ENCODE assay signal across 3 cellular contexts in genomic region chr6:158038291-158039177, GRCh38.
TF ChIP-seq lines count a peak whose summit lies in the region.

No MANE protein-coding gene starts in this region.

TF ChIP-seq in SK-N-SH, 30 proteins besides CTCF, POLR2A, EP300 and RAD21 (continues in another document):
- TF ChIP-seq NFIC (IDR thresholded peaks at IDR 0.05; ENCODE audit: borderline replicate concordance) (no peak), GATA2 (CRISPR knock-in tag; IDR thresholded peaks at IDR 0.05) (no peak), USF1 (IDR thresholded peaks at IDR 0.05; ENCODE audit: borderline replicate concordance, low read depth) (no peak), SIN3A (IDR thresholded peaks at IDR 0.05; ENCODE audit: borderline replicate concordance, low read depth, low read length) (no peak), SMC3 (IDR thresholded peaks at IDR 0.05; ENCODE audit: low read depth, low read length) (no peak), NRF1 (IDR thresholded peaks at IDR 0.05; ENCODE audit: low read depth, low read length) (no peak), RXRA (IDR thresholded peaks at IDR 0.05; ENCODE audit: borderline replicate concordance, low read depth) (no peak), RFX5 (IDR thresholded peaks at IDR 0.05; ENCODE audit: low read length) (no peak), TEAD4 (IDR thresholded peaks at IDR 0.05; ENCODE audit: borderline replicate concordance, insufficient read depth) (no peak), FOSL2 (IDR thresholded peaks at IDR 0.05; ENCODE audit: borderline replicate concordance, low read depth) (no peak), ZBTB33 (IDR thresholded peaks at IDR 0.05; ENCODE audit: borderline replicate concordance, low read depth) (no peak), MAX (IDR thresholded peaks at IDR 0.05; ENCODE audit: low read depth) (no peak), REST (IDR thresholded peaks at IDR 0.05; ENCODE audit: low read depth, low read length) (no peak)

TF ChIP-seq in SK-N-SH treated with all-trans-retinoic acid at 6 μM for 48 hours, 23 proteins besides CTCF, POLR2A, EP300 and RAD21:
- no peak for TF ChIP-seq ESRRG (CRISPR knock-in tag; IDR thresholded peaks at IDR 0.05)
- TF ChIP-seq ISL1 (CRISPR knock-in tag; IDR thresholded peaks at IDR 0.05), result no peak
- TF ChIP-seq TCF4 (CRISPR knock-in tag; IDR thresholded peaks at IDR 0.05; ENCODE audit: borderline replicate concordance), result no peak
- no peak for TF ChIP-seq PATZ1 (CRISPR knock-in tag; IDR thresholded peaks at IDR 0.05; ENCODE audit: borderline replicate concordance)
- TF ChIP-seq ARNTL (CRISPR knock-in tag; IDR thresholded peaks at IDR 0.05; ENCODE audit: borderline replicate concordance, low read depth), result no peak
- no peak for TF ChIP-seq POU6F1 (CRISPR knock-in tag; IDR thresholded peaks at IDR 0.05; ENCODE audit: borderline replicate concordance, low read depth)
- TF ChIP-seq ZNF70 (CRISPR knock-in tag; IDR thresholded peaks at IDR 0.05), result no peak
- TF ChIP-seq RARB (CRISPR knock-in tag; IDR thresholded peaks at IDR 0.05), result no peak
- no peak for TF ChIP-seq CSRNP3 (CRISPR knock-in tag; IDR thresholded peaks at IDR 0.05)
- TF ChIP-seq ZFP3 (CRISPR knock-in tag; IDR thresholded peaks at IDR 0.05), result no peak
- no peak for TF ChIP-seq TOX (CRISPR knock-in tag; IDR thresholded peaks at IDR 0.05; ENCODE audit: borderline replicate concordance)
- no peak for TF ChIP-seq ZNF8 (CRISPR knock-in tag; IDR thresholded peaks at IDR 0.05)
- no peak for TF ChIP-seq ZC3H10 (CRISPR knock-in tag; IDR thresholded peaks at IDR 0.05)
- TF ChIP-seq TSHZ2 (CRISPR knock-in tag; IDR thresholded peaks at IDR 0.05), result no peak
- TF ChIP-seq ZNF565 (CRISPR knock-in tag; conservative IDR thresholded peaks at IDR 0.05; ENCODE audit: low read depth), result no peak

TF ChIP-seq in endothelial cell of umbilical vein, 7 proteins besides CTCF, POLR2A, EP300 and RAD21:
- no peak for TF ChIP-seq POLR2AphosphoS5 (IDR thresholded peaks at IDR 0.05; ENCODE audit: insufficient read depth, low read depth, low read length)
- TF ChIP-seq EZH2 (IDR thresholded peaks at IDR 0.05; ENCODE audit: borderline replicate concordance, low read depth, low read length, severe bottlenecking), result no peak
- no peak for TF ChIP-seq MYC (IDR thresholded peaks at IDR 0.05; ENCODE audit: low read depth, low read length)
- no peak for TF ChIP-seq GATA2 (IDR thresholded peaks at IDR 0.05; ENCODE audit: insufficient read depth, insufficient read length, low read depth, low read length)
- TF ChIP-seq FOS (IDR thresholded peaks at IDR 0.05; ENCODE audit: borderline replicate concordance, insufficient read depth, low read length), result no peak
- TF ChIP-seq JUN (IDR thresholded peaks at IDR 0.05; ENCODE audit: borderline replicate concordance, insufficient read depth, insufficient read length, low read depth), result no peak
- no peak for TF ChIP-seq MAX (IDR thresholded peaks at IDR 0.05; ENCODE audit: insufficient read depth, insufficient read length)
TF ChIP-seq in endothelial cell of umbilical vein: peak in this region for 0.
